20 cellular contexts compared by ENCODE assay signal in genomic region chr4:4256799-4257198, GRCh38. TPM values are rescaled to one million over a fixed set of nuclear protein-coding genes. Genes with fewer than 3 reads are reported as not detected.
"Had no signal": no experiment of that assay in that cellular context is flagged by ENCODE, and none has a peak within 500 bp of the region (broad histone marks: within the 10 kb centered on the region; RNA-seq: fewer than 3 reads in every experiment).

No MANE protein-coding gene starts in this region.

- H2AFZ ChIP-seq: neural progenitor cell had no signal

- H3K4me3 ChIP-seq: body of pancreas, dorsolateral prefrontal cortex, esophagus muscularis mucosa, left ventricle myocardium inferior, neural progenitor cell, pancreas, stomach, thoracic aorta, vagina had no signal

- H3K27me3 ChIP-seq: body of pancreas, dorsolateral prefrontal cortex, stomach, vagina had no signal

- ATAC-seq: activated CD8-positive, alpha-beta memory T cell treated with anti-CD3 and anti-CD28 coated beads, Interleukin-2, amount 10 ng/mL, durations not matched to agents 7 days and 5 days; body of pancreas; pancreas had no signal

- H3K9ac ChIP-seq: neural progenitor cell had no signal

- H3K4me1 Mint-ChIP-seq: activated naive CD4-positive, alpha-beta T cell treated with anti-CD3 and anti-CD28 coated beads, Interleukin-2, amount 50 U/mL, for 24 hours had no signal

- H3K9me3 Mint-ChIP-seq: activated naive CD4-positive, alpha-beta T cell treated with anti-CD3 and anti-CD28 coated beads, Interleukin-2, amount 50 U/mL, for 24 hours; activated T-cell treated with anti-CD3 and anti-CD28 coated beads, Interleukin-2, amount 50 U/mL, for 24 hours; neural progenitor cell had no signal

- H3K4me2 ChIP-seq: neural progenitor cell had no signal

- DNase-seq: activated CD8-positive, alpha-beta memory T cell treated with anti-CD3 and anti-CD28 coated beads, Interleukin-2, amount 10 ng/mL, durations not matched to agents 7 days and 5 days; activated effector memory CD4-positive, alpha-beta T cell treated with Interleukin-2 at 50 U/mL for 16 hours; activated T-cell treated with anti-CD3 and anti-CD28 coated beads, Interleukin-2, amount 50 U/mL, for 24 hours; body of pancreas; cerebellar nuclear complex; dorsolateral prefrontal cortex; glutamatergic neuron; left ventricle myocardium inferior; midbrain; pancreas; stimulated activated CD4-positive, alpha-beta T cell treated with anti-CD3 and anti-CD28 coated beads, Interleukin-15, amount 100 ng/mL, for 24 hours; stomach had no signal

- H3K27ac Mint-ChIP-seq: activated CD8-positive, alpha-beta memory T cell treated with anti-CD3 and anti-CD28 coated beads, Interleukin-2, amount 10 ng/mL, durations not matched to agents 7 days and 5 days; activated naive CD4-positive, alpha-beta T cell treated with anti-CD3 and anti-CD28 coated beads, Interleukin-2, amount 50 U/mL, for 24 hours; activated T-cell treated with anti-CD3 and anti-CD28 coated beads, Interleukin-2, amount 50 U/mL, for 24 hours; neural progenitor cell had no signal

- H3K4me3 Mint-ChIP-seq: activated CD8-positive, alpha-beta memory T cell treated with anti-CD3 and anti-CD28 coated beads, Interleukin-2, amount 10 ng/mL, durations not matched to agents 7 days and 5 days; activated naive CD4-positive, alpha-beta T cell treated with anti-CD3 and anti-CD28 coated beads, Interleukin-2, amount 50 U/mL, for 24 hours; activated T-cell treated with anti-CD3 and anti-CD28 coated beads, Interleukin-2, amount 50 U/mL, for 24 hours; neural progenitor cell had no signal

- H3K4me1 ChIP-seq: esophagus muscularis mucosa, neural progenitor cell, pancreas, vagina had no signal

- H3K9me3 ChIP-seq: body of pancreas, esophagus muscularis mucosa, left ventricle myocardium inferior, pancreas, stomach, thoracic aorta, vagina had no signal

- H3K36me3 ChIP-seq: esophagus muscularis mucosa, left ventricle myocardium inferior, neural progenitor cell, pancreas, stomach, thoracic aorta, vagina had no signal

- H3K27me3 Mint-ChIP-seq: activated CD8-positive, alpha-beta memory T cell treated with anti-CD3 and anti-CD28 coated beads, Interleukin-2, amount 10 ng/mL, durations not matched to agents 7 days and 5 days; activated naive CD4-positive, alpha-beta T cell treated with anti-CD3 and anti-CD28 coated beads, Interleukin-2, amount 50 U/mL, for 24 hours; activated T-cell treated with anti-CD3 and anti-CD28 coated beads, Interleukin-2, amount 50 U/mL, for 24 hours had no signal

- H3K27ac ChIP-seq: body of pancreas, esophagus muscularis mucosa, left ventricle myocardium inferior, neural progenitor cell, pancreas, stomach, thoracic aorta, vagina had no signal

- H3K36me3 Mint-ChIP-seq: activated CD8-positive, alpha-beta memory T cell treated with anti-CD3 and anti-CD28 coated beads, Interleukin-2, amount 10 ng/mL, durations not matched to agents 7 days and 5 days; activated naive CD4-positive, alpha-beta T cell treated with anti-CD3 and anti-CD28 coated beads, Interleukin-2, amount 50 U/mL, for 24 hours; neural progenitor cell had no signal

RNA-seq across cellular contexts. Expression of gene OTOP1, which starts 30.1 kb away (rescaled TPM):
- total RNA-seq: activated CD8-positive, alpha-beta memory T cell treated with anti-CD3 and anti-CD28 coated beads, Interleukin-2, amount 10 ng/mL, durations not matched to agents 7 days and 5 days; body of pancreas; dorsolateral prefrontal cortex; esophagus muscularis mucosa; fibroblast of villous mesenchyme; left ventricle myocardium inferior; pancreas; skeletal muscle tissue; stomach; T-helper 2 cell treated with Interferon-gamma antibody and Interleukin-4, amounts not matched to agents 100 ng/mL and 5 ng/mL, for 36 hours; thoracic aorta; vagina had no signal
